Comparison of ENCODE assay signal across 1 cellular context in genomic region chr1:201019321-201019977, GRCh38.
TF ChIP-seq lines count a peak whose summit lies in the region.

No MANE protein-coding gene starts in this region.

TF ChIP-seq in HepG2, 621 proteins besides CTCF, POLR2A, EP300 and RAD21 (continued from another document and continues in another):
- TF ChIP-seq USF2 (IDR thresholded peaks at IDR 0.05; ENCODE audit: low read depth, low read length) (no peak), USF2 (CRISPR knock-in tag; IDR thresholded peaks at IDR 0.05; ENCODE audit: borderline replicate concordance) (no peak), ZMYM2 (CRISPR knock-in tag; IDR thresholded peaks at IDR 0.05) (no peak), DMAP1 (CRISPR knock-in tag; IDR thresholded peaks at IDR 0.05) (no peak), ZZZ3 (CRISPR knock-in tag; IDR thresholded peaks at IDR 0.05; ENCODE audit: borderline replicate concordance) (no peak), ZSCAN21 (CRISPR knock-in tag; IDR thresholded peaks at IDR 0.05; ENCODE audit: borderline replicate concordance) (no peak), NRL (CRISPR knock-in tag; IDR thresholded peaks at IDR 0.05; ENCODE audit: borderline replicate concordance) (no peak), HMGA1 (CRISPR knock-in tag; conservative IDR thresholded peaks at IDR 0.05) (no peak), BCLAF1 (IDR thresholded peaks at IDR 0.05) (no peak), JUN (CRISPR knock-in tag; IDR thresholded peaks at IDR 0.05) (no peak), ELF4 (CRISPR knock-in tag; IDR thresholded peaks at IDR 0.05; ENCODE audit: borderline replicate concordance) (no peak), SRF (IDR thresholded peaks at IDR 0.05; ENCODE audit: low read depth, low read length) (no peak), ZHX1 (CRISPR knock-in tag; IDR thresholded peaks at IDR 0.05; ENCODE audit: low read depth) (no peak), BRD4 (CRISPR knock-in tag; IDR thresholded peaks at IDR 0.05) (no peak), KAT8 (CRISPR knock-in tag; IDR thresholded peaks at IDR 0.05) (no peak), TCF7L2 (IDR thresholded peaks at IDR 0.05; ENCODE audit: low read depth, low read length) (no peak), ZNF557 (CRISPR knock-in tag; IDR thresholded peaks at IDR 0.05) (no peak), ZNF574 (CRISPR knock-in tag; IDR thresholded peaks at IDR 0.05) (no peak), MLLT10 (CRISPR knock-in tag; IDR thresholded peaks at IDR 0.05) (no peak), HNRNPL (IDR thresholded peaks at IDR 0.05; ENCODE audit: low read depth, low read length) (0 out of 2 replicates have a peak, but pooled peaks have one; percentile 44), ZNF615 (CRISPR knock-in tag; IDR thresholded peaks at IDR 0.05; ENCODE audit: borderline replicate concordance) (no peak), AKNA (CRISPR knock-in tag; IDR thresholded peaks at IDR 0.05; ENCODE audit: borderline replicate concordance) (no peak), ZBTB38 (CRISPR knock-in tag; IDR thresholded peaks at IDR 0.05) (no peak), ZNF747 (CRISPR knock-in tag; IDR thresholded peaks at IDR 0.05; ENCODE audit: borderline replicate concordance) (no peak), CREB1 (IDR thresholded peaks at IDR 0.05) (no peak), CREB1 (CRISPR knock-in tag; IDR thresholded peaks at IDR 0.05) (no peak), ZNF280D (CRISPR knock-in tag; IDR thresholded peaks at IDR 0.05) (no peak), ETV5 (CRISPR knock-in tag; IDR thresholded peaks at IDR 0.05; ENCODE audit: borderline replicate concordance) (peak; percentile 31; the same call in 1 of the 2 replicates), GATAD1 (CRISPR knock-in tag; IDR thresholded peaks at IDR 0.05) (no peak), XBP1 (CRISPR knock-in tag; IDR thresholded peaks at IDR 0.05) (no peak), SIX4 (CRISPR knock-in tag; IDR thresholded peaks at IDR 0.05) (no peak), ZKSCAN8 (CRISPR knock-in tag; IDR thresholded peaks at IDR 0.05; ENCODE audit: borderline replicate concordance) (no peak), AFF4 (CRISPR knock-in tag; IDR thresholded peaks at IDR 0.05) (no peak), ZNF567 (CRISPR knock-in tag; IDR thresholded peaks at IDR 0.05; ENCODE audit: borderline replicate concordance) (no peak), ZFP37 (CRISPR knock-in tag; IDR thresholded peaks at IDR 0.05; ENCODE audit: borderline replicate concordance) (no peak), FOXA1 (IDR thresholded peaks at IDR 0.05) (no peak), FOXA1 (CRISPR knock-in tag; IDR thresholded peaks at IDR 0.05) (no peak), RAD51 (IDR thresholded peaks at IDR 0.05; ENCODE audit: borderline replicate concordance) (no peak), KMT2B (CRISPR knock-in tag; IDR thresholded peaks at IDR 0.05) (no peak), STAT5B (CRISPR knock-in tag; IDR thresholded peaks at IDR 0.05) (no peak)
